Comparison of ENCODE assay signal across 9 cellular contexts in genomic region chr7:2523461-2523905, GRCh38. TPM values are rescaled to one million over a fixed set of nuclear protein-coding genes. Genes with fewer than 3 reads are reported as not detected.
DNase-seq lines count a peak whose midpoint lies in the region; ATAC-seq, FAIRE-seq and TF ChIP-seq lines count a peak whose summit lies in the region.
"Had no signal": no experiment of that assay in that cellular context is flagged by ENCODE, and none has a peak within 500 bp of the region (broad histone marks: within the 10 kb centered on the region; RNA-seq: fewer than 3 reads in every experiment).

No MANE protein-coding gene starts in this region.

- H3K36me3 ChIP-seq in left ventricle myocardium inferior, result peaks cover 24% of the 10 kb centered on the region

- peak overlapping the region; percentile 87 for H3K4me3 Mint-ChIP-seq in activated T-helper 17 cell treated with anti-CD3 and anti-CD28 coated beads, Interleukin-2, amount 50 U/mL, for 72 hours

- peaks cover 50% of the 10 kb centered on the region for H3K36me3 Mint-ChIP-seq in activated T-helper 17 cell treated with anti-CD3 and anti-CD28 coated beads, Interleukin-2, amount 50 U/mL, for 72 hours (ENCODE audit: low read depth)

- no peaks in the 10 kb centered on the region for H3K9me3 ChIP-seq in left ventricle myocardium inferior (replicated peaks)

- peak overlapping the region; percentile 73 for H3K4me3 ChIP-seq in left ventricle myocardium inferior

- ATAC-seq in activated T-helper 17 cell treated with anti-CD3 and anti-CD28 coated beads, Interleukin-2, amount 50 U/mL, for 72 hours (replicated peaks), result no peak
- no peak for ATAC-seq in HG02885 (IDR thresholded peaks at IDR 0.05; ENCODE audit: poor library complexity, unreplicated experiment)
- no peak for ATAC-seq in GM19463 (IDR thresholded peaks at IDR 0.05; ENCODE audit: unreplicated experiment)
- no peak for ATAC-seq in HG02840 (IDR thresholded peaks at IDR 0.05; ENCODE audit: low FRiP score, unreplicated experiment)

- no peak for DNase-seq in left ventricle myocardium inferior
- DNase-seq in cardiac septum (ENCODE audit: low spot score), result no peak
- DNase-seq in left kidney (ENCODE audit: low read depth, low spot score), result peak; percentile 66
- peak; percentile 80 for DNase-seq in urothelium cell line (ENCODE audit: low spot score)

- H3K4me1 ChIP-seq in left ventricle myocardium inferior, result peaks cover 82% of the 10 kb centered on the region

- peak overlapping the region; percentile 91 for H3K27ac ChIP-seq in left ventricle myocardium inferior (replicated peaks)

- H3K27me3 Mint-ChIP-seq in activated T-helper 17 cell treated with anti-CD3 and anti-CD28 coated beads, Interleukin-2, amount 50 U/mL, for 72 hours, result no peaks in the 10 kb centered on the region

- TF ChIP-seq CTCF in left ventricle myocardium inferior (IDR thresholded peaks at IDR 0.05; ENCODE audit: borderline replicate concordance), result no peak

- H3K4me1 Mint-ChIP-seq in activated T-helper 17 cell treated with anti-CD3 and anti-CD28 coated beads, Interleukin-2, amount 50 U/mL, for 72 hours, result peaks cover 16% of the 10 kb centered on the region

- intact Hi-C loops in left ventricle myocardium inferior (cut with micrococcal nuclease), result no loop called here
- intact Hi-C loops in cardiac septum (cut with DNase I), result no loop called here

- peaks cover 71% of the 10 kb centered on the region for H3K27me3 ChIP-seq in left ventricle myocardium inferior (ENCODE audit: low read depth)

- no peak overlapping the region for H3K27ac Mint-ChIP-seq in activated T-helper 17 cell treated with anti-CD3 and anti-CD28 coated beads, Interleukin-2, amount 50 U/mL, for 72 hours

- no peaks in the 10 kb centered on the region for H3K9me3 Mint-ChIP-seq in activated T-helper 17 cell treated with anti-CD3 and anti-CD28 coated beads, Interleukin-2, amount 50 U/mL, for 72 hours

- no peak for FAIRE-seq in urothelium cell line (lab: Jason Lieb, UNC)

RNA-seq across cellular contexts. Expression of gene LFNG, which starts 3.9 kb away (rescaled TPM):
- 5.2 TPM for total RNA-seq in left ventricle myocardium inferior
- 6.2 TPM for total RNA-seq in cardiac septum
- total RNA-seq in activated T-helper 17 cell treated with anti-CD3 and anti-CD28 coated beads, Interleukin-2, amount 50 U/mL, for 72 hours, result 10 to 100 TPM; 42.6 to 48.8 TPM

RNA-seq across cellular contexts. Expression of gene BRAT1, which starts 31.8 kb away (rescaled TPM):
- total RNA-seq in left ventricle myocardium inferior (13.7 TPM), cardiac septum (12.8 TPM)
- 10 to 100 TPM; 34.0 to 42.8 TPM for total RNA-seq in activated T-helper 17 cell treated with anti-CD3 and anti-CD28 coated beads, Interleukin-2, amount 50 U/mL, for 72 hours

RNA-seq across cellular contexts. Expression of gene IQCE, which starts 35.3 kb away (rescaled TPM):
- total RNA-seq in left ventricle myocardium inferior (11.5 TPM), cardiac septum (13.3 TPM)
- 10 to 100 TPM; 11.2 to 15.3 TPM for total RNA-seq in activated T-helper 17 cell treated with anti-CD3 and anti-CD28 coated beads, Interleukin-2, amount 50 U/mL, for 72 hours

RNA-seq across cellular contexts. Expression of gene GRIFIN, which starts 47.3 kb away (rescaled TPM):
- total RNA-seq in left ventricle myocardium inferior (not detected), cardiac septum (not detected)
- not detected for total RNA-seq in activated T-helper 17 cell treated with anti-CD3 and anti-CD28 coated beads, Interleukin-2, amount 50 U/mL, for 72 hours
- total RNA-seq: T-helper 2 cell treated with Interferon-gamma antibody and Interleukin-4, amounts not matched to agents 100 ng/mL and 5 ng/mL, for 36 hours had no signal

Comparison
In these comparisons a context has a peak if more than half of its experiments do, and no peak if none do; other contexts are left out.
1. DNase-seq: peak in left kidney (single experiment) and urothelium cell line (single experiment); none in left ventricle myocardium inferior (single experiment) and cardiac septum (single experiment).